37 cellular contexts compared by ENCODE assay signal in genomic region chr18:70263336-70263735, GRCh38.
"Had no signal": no experiment of that assay in that cellular context is flagged by ENCODE, and none has a peak within 500 bp of the region (broad histone marks: within the 10 kb centered on the region; RNA-seq: fewer than 3 reads in every experiment).

No MANE protein-coding gene starts in this region.

- H3K9me3 Mint-ChIP-seq: activated naive CD4-positive, alpha-beta T cell treated with anti-CD3 and anti-CD28 coated beads, Interleukin-2, amount 10 ng/mL, durations not matched to agents 7 days and 5 days; activated naive CD4-positive, alpha-beta T cell treated with anti-CD3 and anti-CD28 coated beads, Interleukin-2, amount 50 U/mL, for 24 hours; activated naive CD8-positive, alpha-beta T cell treated with anti-CD3 and anti-CD28 coated beads, Interleukin-2, amount 10 ng/mL, durations not matched to agents 7 days and 5 days; activated T-cell treated with anti-CD3 and anti-CD28 coated beads, Interleukin-2, amount 50 U/mL, for 4 hours; activated T-cell treated with anti-CD3 and anti-CD28 coated beads, Interleukin-2, amount 50 U/mL, for 72 hours; activated T-helper 1 cell treated with anti-CD3 and anti-CD28 coated beads, Interleukin-12 subunit alpha, Interleukin-12 subunit beta, Interleukin-2, Interleukin-4 antibody, amounts not matched to agents 30 ng/mL and 10 ng/mL and 1 ng/mL, durations not matched to agents 14 hours and 24 hours and 36 hours; activated T-helper 17 cell treated with anti-CD3 and anti-CD28 coated beads, Interleukin-2, amount 50 U/mL, for 72 hours; activated T-helper 2 cell treated with anti-CD3 and anti-CD28 coated beads, Interferon-gamma antibody, Interleukin-2, Interleukin-4, amounts not matched to agents 10 μg/mL and 5 μg/mL and 100 μg/mL, durations not matched to agents 14 hours and 24 hours and 36 hours; central memory CD8-positive, alpha-beta T cell had no signal

- H3K9me3 ChIP-seq: adrenal gland, ascending aorta, body of pancreas, breast epithelium had no signal

- DNase-seq: activated effector memory CD4-positive, alpha-beta T cell treated with anti-CD3 and anti-CD28 coated beads, Interleukin-2, amount 50 U/mL, for 16 hours; activated effector memory CD4-positive, alpha-beta T cell treated with Interleukin-2 at 50 U/mL for 16 hours; activated gamma-delta T cell; activated gamma-delta T cell treated with Interleukin-2 at 50 U/mL for 16 hours; activated naive CD4-positive, alpha-beta T cell; activated naive CD4-positive, alpha-beta T cell treated with anti-CD3 and anti-CD28 coated beads for 36 hours; activated naive CD4-positive, alpha-beta T cell treated with anti-CD3 and anti-CD28 coated beads, Interleukin-2, amount 10 ng/mL, durations not matched to agents 7 days and 5 days; activated naive CD4-positive, alpha-beta T cell treated with anti-CD3 and anti-CD28 coated beads, Interleukin-2, amount 50 U/mL, for 16 hours; activated naive CD4-positive, alpha-beta T cell treated with Interleukin-2 at 50 U/mL for 16 hours; activated naive CD8-positive, alpha-beta T cell treated with anti-CD3 and anti-CD28 coated beads for 36 hours; activated naive CD8-positive, alpha-beta T cell treated with anti-CD3 and anti-CD28 coated beads, Interleukin-2, amount 10 ng/mL, durations not matched to agents 7 days and 5 days; activated naive CD8-positive, alpha-beta T cell treated with anti-CD3 and anti-CD28 coated beads, Interleukin-2, amount 50 U/mL, for 24 hours; activated T-cell treated with anti-CD3 and anti-CD28 coated beads, Interleukin-2, amount 50 U/mL, for 24 hours; activated T-cell treated with anti-CD3 and anti-CD28 coated beads, Interleukin-2, amount 50 U/mL, for 4 hours; activated T-cell treated with anti-CD3 and anti-CD28 coated beads, Interleukin-2, amount 50 U/mL, for 48 hours; activated T-cell treated with anti-CD3 and anti-CD28 coated beads, Interleukin-2, amount 50 U/mL, for 72 hours; adrenal gland; amniotic stem cell; amygdala; anterior cingulate cortex; aorta; body of pancreas; brain microvascular endothelial cell; caudate nucleus; central memory CD4-positive, alpha-beta T cell; cerebellar nuclear complex had no signal

- H3K36me3 ChIP-seq: adrenal gland, ascending aorta, brain microvascular endothelial cell, breast epithelium, cardiac muscle cell had no signal

- H3K36me3 Mint-ChIP-seq: activated naive CD4-positive, alpha-beta T cell treated with anti-CD3 and anti-CD28 coated beads, Interleukin-2, amount 10 ng/mL, durations not matched to agents 7 days and 5 days; activated naive CD4-positive, alpha-beta T cell treated with anti-CD3 and anti-CD28 coated beads, Interleukin-2, amount 50 U/mL, for 24 hours; activated naive CD4-positive, alpha-beta T cell treated with anti-CD3 and anti-CD28 coated beads, Interleukin-2, amount 50 U/mL, for 72 hours; activated naive CD8-positive, alpha-beta T cell; activated naive CD8-positive, alpha-beta T cell treated with anti-CD3 and anti-CD28 coated beads for 36 hours; activated naive CD8-positive, alpha-beta T cell treated with anti-CD3 and anti-CD28 coated beads, Interleukin-2, amount 10 ng/mL, durations not matched to agents 7 days and 5 days; brain had no signal

- H3K4me1 Mint-ChIP-seq: activated naive CD4-positive, alpha-beta T cell treated with anti-CD3 and anti-CD28 coated beads, Interleukin-2, amount 10 ng/mL, durations not matched to agents 7 days and 5 days; activated naive CD4-positive, alpha-beta T cell treated with anti-CD3 and anti-CD28 coated beads, Interleukin-2, amount 50 U/mL, for 24 hours; activated naive CD8-positive, alpha-beta T cell treated with anti-CD3 and anti-CD28 coated beads for 36 hours; activated naive CD8-positive, alpha-beta T cell treated with anti-CD3 and anti-CD28 coated beads, Interleukin-2, amount 10 ng/mL, durations not matched to agents 7 days and 5 days; activated naive CD8-positive, alpha-beta T cell treated with anti-CD3 and anti-CD28 coated beads, Interleukin-2, amount 50 U/mL, for 24 hours; activated T-helper 17 cell treated with anti-CD3 and anti-CD28 coated beads, Interleukin-2, amount 50 U/mL, for 72 hours; brain; central memory CD8-positive, alpha-beta T cell had no signal

- H3K27me3 ChIP-seq: adrenal gland, ascending aorta, body of pancreas, brain microvascular endothelial cell, breast epithelium, cardiac muscle cell had no signal

- ATAC-seq: activated naive CD4-positive, alpha-beta T cell treated with anti-CD3 and anti-CD28 coated beads, Interleukin-2, amount 50 U/mL, for 72 hours; activated naive CD8-positive, alpha-beta T cell treated with anti-CD3 and anti-CD28 coated beads, Interleukin-2, amount 50 U/mL, for 24 hours; activated T-cell treated with anti-CD3 and anti-CD28 coated beads, Interleukin-2, amount 50 U/mL, for 4 hours; activated T-cell treated with anti-CD3 and anti-CD28 coated beads, Interleukin-2, amount 50 U/mL, for 72 hours; activated T-helper 17 cell treated with anti-CD3 and anti-CD28 coated beads, Interleukin-2, amount 50 U/mL, for 72 hours; body of pancreas had no signal

- H3K4me3 ChIP-seq: adrenal gland, ascending aorta, body of pancreas, breast epithelium, cardiac muscle cell had no signal

- H3K27ac Mint-ChIP-seq: activated naive CD4-positive, alpha-beta T cell treated with anti-CD3 and anti-CD28 coated beads for 36 hours; activated naive CD4-positive, alpha-beta T cell treated with anti-CD3 and anti-CD28 coated beads, Interleukin-2, amount 10 ng/mL, durations not matched to agents 7 days and 5 days; activated naive CD4-positive, alpha-beta T cell treated with anti-CD3 and anti-CD28 coated beads, Interleukin-2, amount 50 U/mL, for 24 hours; activated naive CD4-positive, alpha-beta T cell treated with anti-CD3 and anti-CD28 coated beads, Interleukin-2, amount 50 U/mL, for 72 hours; activated naive CD8-positive, alpha-beta T cell; activated naive CD8-positive, alpha-beta T cell treated with anti-CD3 and anti-CD28 coated beads for 36 hours; activated naive CD8-positive, alpha-beta T cell treated with anti-CD3 and anti-CD28 coated beads, Interleukin-2, amount 10 ng/mL, durations not matched to agents 7 days and 5 days; activated naive CD8-positive, alpha-beta T cell treated with anti-CD3 and anti-CD28 coated beads, Interleukin-2, amount 50 U/mL, for 24 hours; activated T-cell treated with anti-CD3 and anti-CD28 coated beads, Interleukin-2, amount 50 U/mL, for 24 hours; activated T-cell treated with anti-CD3 and anti-CD28 coated beads, Interleukin-2, amount 50 U/mL, for 72 hours; activated T-helper 1 cell treated with anti-CD3 and anti-CD28 coated beads, Interleukin-12 subunit alpha, Interleukin-12 subunit beta, Interleukin-2, Interleukin-4 antibody, amounts not matched to agents 30 ng/mL and 10 ng/mL and 1 ng/mL, durations not matched to agents 14 hours and 24 hours and 36 hours; activated T-helper 17 cell treated with anti-CD3 and anti-CD28 coated beads, Interleukin-2, amount 50 U/mL, for 72 hours; activated T-helper 2 cell treated with anti-CD3 and anti-CD28 coated beads, Interferon-gamma antibody, Interleukin-2, Interleukin-4, amounts not matched to agents 10 μg/mL and 5 μg/mL and 100 μg/mL, durations not matched to agents 14 hours and 24 hours and 36 hours; brain had no signal

- H3K27me3 Mint-ChIP-seq: activated naive CD4-positive, alpha-beta T cell treated with anti-CD3 and anti-CD28 coated beads, Interleukin-2, amount 50 U/mL, for 24 hours; activated T-helper 17 cell treated with anti-CD3 and anti-CD28 coated beads, Interleukin-2, amount 50 U/mL, for 72 hours had no signal

- H3K4me1 ChIP-seq: adrenal gland, ascending aorta, body of pancreas, breast epithelium had no signal

- H3K4me3 Mint-ChIP-seq: activated naive CD4-positive, alpha-beta T cell treated with anti-CD3 and anti-CD28 coated beads for 36 hours; activated naive CD4-positive, alpha-beta T cell treated with anti-CD3 and anti-CD28 coated beads, Interleukin-2, amount 10 ng/mL, durations not matched to agents 7 days and 5 days; activated naive CD4-positive, alpha-beta T cell treated with anti-CD3 and anti-CD28 coated beads, Interleukin-2, amount 50 U/mL, for 24 hours; activated naive CD8-positive, alpha-beta T cell; activated naive CD8-positive, alpha-beta T cell treated with anti-CD3 and anti-CD28 coated beads for 36 hours; activated naive CD8-positive, alpha-beta T cell treated with anti-CD3 and anti-CD28 coated beads, Interleukin-2, amount 10 ng/mL, durations not matched to agents 7 days and 5 days; activated naive CD8-positive, alpha-beta T cell treated with anti-CD3 and anti-CD28 coated beads, Interleukin-2, amount 50 U/mL, for 24 hours; activated T-cell treated with anti-CD3 and anti-CD28 coated beads, Interleukin-2, amount 50 U/mL, for 24 hours; activated T-cell treated with anti-CD3 and anti-CD28 coated beads, Interleukin-2, amount 50 U/mL, for 4 hours; activated T-cell treated with anti-CD3 and anti-CD28 coated beads, Interleukin-2, amount 50 U/mL, for 72 hours; activated T-helper 1 cell treated with anti-CD3 and anti-CD28 coated beads, Interleukin-12 subunit alpha, Interleukin-12 subunit beta, Interleukin-2, Interleukin-4 antibody, amounts not matched to agents 30 ng/mL and 10 ng/mL and 1 ng/mL, durations not matched to agents 14 hours and 24 hours and 36 hours; activated T-helper 17 cell treated with anti-CD3 and anti-CD28 coated beads, Interleukin-2, amount 50 U/mL, for 72 hours; brain; central memory CD8-positive, alpha-beta T cell had no signal

- H3K27ac ChIP-seq: adrenal gland, ascending aorta, body of pancreas, brain microvascular endothelial cell, breast epithelium, cardiac muscle cell had no signal
